In the genomic region with DNA sequence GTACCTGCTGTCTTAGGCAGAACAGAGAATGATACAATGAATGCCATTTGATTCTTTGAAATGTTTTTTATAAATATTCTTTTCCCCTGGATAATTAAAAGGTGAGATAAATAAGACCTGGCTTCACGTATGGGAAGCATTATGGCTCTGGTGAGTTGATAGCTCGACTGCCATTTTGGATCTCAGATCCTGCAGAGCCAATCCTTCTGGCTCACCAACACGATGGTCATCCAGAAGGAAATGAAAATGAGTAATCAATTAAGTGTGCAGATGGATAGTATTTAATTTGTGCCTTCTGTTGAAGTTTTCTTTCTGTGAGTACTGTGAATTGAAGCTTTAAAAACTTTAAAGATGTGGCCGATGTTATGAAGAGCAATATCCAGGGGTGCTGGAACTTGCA, we compare ENCODE assay signal across 1 cellular context.
TF ChIP-seq lines count a peak whose summit lies in the region.

No MANE protein-coding gene starts in this region.

TF ChIP-seq in IMR-90, 13 proteins besides CTCF, POLR2A, EP300 and RAD21 (continued from another document):
- TF ChIP-seq BHLHE40 (IDR thresholded peaks at IDR 0.05; ENCODE audit: low read depth, low read length) (no peak), CEBPB (IDR thresholded peaks at IDR 0.05; ENCODE audit: low read depth, low read length) (no peak), MAZ (IDR thresholded peaks at IDR 0.05; ENCODE audit: borderline replicate concordance, low read depth, low read length) (no peak), NFE2L2 (IDR thresholded peaks at IDR 0.05; ENCODE audit: low read depth, low read length) (no peak), FOS (IDR thresholded peaks at IDR 0.05; ENCODE audit: low read depth, low read length) (no peak), MAFK (IDR thresholded peaks at IDR 0.05; ENCODE audit: low read depth, low read length) (no peak), RFX5 (IDR thresholded peaks at IDR 0.05; ENCODE audit: low read depth, low read length) (no peak), MXI1 (IDR thresholded peaks at IDR 0.05; ENCODE audit: borderline replicate concordance, low read depth, low read length) (no peak)
- TF ChIP-seq, protein P1, sequence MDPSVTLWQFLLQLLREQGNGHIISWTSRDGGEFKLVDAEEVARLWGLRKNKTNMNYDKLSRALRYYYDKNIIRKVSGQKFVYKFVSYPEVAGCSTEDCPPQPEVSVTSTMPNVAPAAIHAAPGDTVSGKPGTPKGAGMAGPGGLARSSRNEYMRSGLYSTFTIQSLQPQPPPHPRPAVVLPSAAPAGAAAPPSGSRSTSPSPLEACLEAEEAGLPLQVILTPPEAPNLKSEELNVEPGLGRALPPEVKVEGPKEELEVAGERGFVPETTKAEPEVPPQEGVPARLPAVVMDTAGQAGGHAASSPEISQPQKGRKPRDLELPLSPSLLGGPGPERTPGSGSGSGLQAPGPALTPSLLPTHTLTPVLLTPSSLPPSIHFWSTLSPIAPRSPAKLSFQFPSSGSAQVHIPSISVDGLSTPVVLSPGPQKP (IDR thresholded peaks at IDR 0.05; ENCODE audit: borderline replicate concordance, low read depth, low read length): no peak
- TF ChIP-seq, protein P2, sequence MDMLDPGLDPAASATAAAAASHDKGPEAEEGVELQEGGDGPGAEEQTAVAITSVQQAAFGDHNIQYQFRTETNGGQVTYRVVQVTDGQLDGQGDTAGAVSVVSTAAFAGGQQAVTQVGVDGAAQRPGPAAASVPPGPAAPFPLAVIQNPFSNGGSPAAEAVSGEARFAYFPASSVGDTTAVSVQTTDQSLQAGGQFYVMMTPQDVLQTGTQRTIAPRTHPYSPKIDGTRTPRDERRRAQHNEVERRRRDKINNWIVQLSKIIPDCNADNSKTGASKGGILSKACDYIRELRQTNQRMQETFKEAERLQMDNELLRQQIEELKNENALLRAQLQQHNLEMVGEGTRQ (IDR thresholded peaks at IDR 0.05; ENCODE audit: low read depth, low read length): no peak
